Comparison of ENCODE assay signal across 9 cellular contexts in genomic region chr1:207753611-207754010, GRCh38. TPM values are rescaled to one million over a fixed set of nuclear protein-coding genes. Genes with fewer than 3 reads are reported as not detected.
DNase-seq lines count a peak whose midpoint lies in the region; ATAC-seq, FAIRE-seq and TF ChIP-seq lines count a peak whose summit lies in the region.
"Had no signal": no experiment of that assay in that cellular context is flagged by ENCODE, and none has a peak within 500 bp of the region (broad histone marks: within the 10 kb centered on the region; RNA-seq: fewer than 3 reads in every experiment).

No MANE protein-coding gene starts in this region.

- H3K4me3 Mint-ChIP-seq in activated naive CD4-positive, alpha-beta T cell treated with anti-CD3 and anti-CD28 coated beads for 36 hours, result peak overlapping the region; percentile 92
- peak overlapping the region; percentile 99 for H3K4me3 Mint-ChIP-seq in activated naive CD8-positive, alpha-beta T cell

- H3K79me2 ChIP-seq in keratinocyte (ENCODE audit: control insufficient read depth, insufficient read depth, low read length), result peaks cover 64% of the 10 kb centered on the region

- no peaks in the 10 kb centered on the region for H3K27me3 Mint-ChIP-seq in activated naive CD4-positive, alpha-beta T cell treated with anti-CD3 and anti-CD28 coated beads for 36 hours (ENCODE audit: low read depth)
- no peaks in the 10 kb centered on the region for H3K27me3 Mint-ChIP-seq in activated naive CD8-positive, alpha-beta T cell

- CTCF ChIA-PET in activated naive CD4-positive, alpha-beta T cell treated with anti-CD3 and anti-CD28 coated beads for 36 hours (lab: Charles Lee), result interaction anchor here (0.8 to 1.8 kb wide), 3 partner anchors 32 to 44 kb away, joined by 6 to 7 read pairs (median 6); no protein-coding TSS in a partner anchor

- H3K9me3 ChIP-seq in keratinocyte (ENCODE audit: control insufficient read depth, low read depth, low read length), result no peaks in the 10 kb centered on the region
- H3K9me3 ChIP-seq in tibial artery, result no peaks in the 10 kb centered on the region

- no peak overlapping the region for H2AFZ ChIP-seq in keratinocyte (ENCODE audit: control insufficient read depth, low read length)

- intact Hi-C loops in activated naive CD4-positive, alpha-beta T cell treated with anti-CD3 and anti-CD28 coated beads for 36 hours (cut with micrococcal nuclease), result loop anchor here (2.0 to 10.0 kb wide), 6 partner anchors 119 to 1179 kb away; partner anchors contain the start of genes CD55, CR1 and YOD1
- intact Hi-C loops in tibial artery (cut with DNase I; ENCODE audit: low total_unique reads), result loop anchor here (5.0 kb wide), 1 partner anchor 59 kb away; no protein-coding TSS in a partner anchor

- dilution Hi-C loops in keratinocyte (cut with MboI; ENCODE audit: extremely low pct_ligation_motif_present, low sequenced_read_pairs), result no loop called here

- H3K27ac ChIP-seq in keratinocyte (ENCODE audit: control insufficient read depth, insufficient read depth, low read length) (no peak overlapping the region), tibial artery (no peak overlapping the region)

- H3K36me3 ChIP-seq in keratinocyte (ENCODE audit: control insufficient read depth in 2 of 2, extremely low read depth in 1 of 2, insufficient read depth in 2 of 2, low read length in 2 of 2) (peaks cover 0 to 7% of the 10 kb centered on the region in 2 experiments), tibial artery (peaks cover 11 to 15% (median 14%) of the 10 kb centered on the region in 3 donors)

- no peak for FAIRE-seq in keratinocyte (lab: Jason Lieb, UNC)

- H3K9ac ChIP-seq in keratinocyte (ENCODE audit: control insufficient read depth, extremely low read depth, insufficient read depth, low read length), result peak overlapping the region; percentile 93

- peaks cover 41% of the 10 kb centered on the region for H3K4me1 ChIP-seq in keratinocyte (ENCODE audit: control insufficient read depth, extremely low read depth, insufficient read depth, low read length)
- H3K4me1 ChIP-seq in tibial artery, result peaks cover 0 to 52% (median 37%) of the 10 kb centered on the region in 4 donors

- H3K4me3 ChIP-seq in keratinocyte (ENCODE audit: control insufficient read depth in 2 of 3, extremely low read depth in 1 of 3, insufficient read depth in 2 of 3, low read depth in 1 of 3, low read length in 3 of 3) (peak overlapping the region; percentile 90 to 99 (median 94)), tibial artery (peak overlapping the region; percentile 83 to 88)

- no peaks in the 10 kb centered on the region for H3K9me3 Mint-ChIP-seq in activated naive CD4-positive, alpha-beta T cell treated with anti-CD3 and anti-CD28 coated beads for 36 hours
- no peaks in the 10 kb centered on the region for H3K9me3 Mint-ChIP-seq in activated naive CD4-positive, alpha-beta T cell treated with anti-CD3 and anti-CD28 coated beads, Interleukin-2, amount 50 U/mL, for 72 hours
- H3K9me3 Mint-ChIP-seq in activated naive CD8-positive, alpha-beta T cell (ENCODE audit: low read depth), result no peaks in the 10 kb centered on the region

- H4K20me1 ChIP-seq in keratinocyte (ENCODE audit: control insufficient read depth, extremely low read depth, insufficient read depth, low read length), result peaks cover 9% of the 10 kb centered on the region

- no peak for ATAC-seq in activated naive CD4-positive, alpha-beta T cell treated with anti-CD3 and anti-CD28 coated beads, Interleukin-2, amount 50 U/mL, for 72 hours

- peak overlapping the region; percentile 95 for H3K4me2 ChIP-seq in keratinocyte (ENCODE audit: control insufficient read depth, extremely low read depth, insufficient read depth, low read depth, low read length)

- peaks cover 30% of the 10 kb centered on the region for H3K36me3 Mint-ChIP-seq in activated naive CD4-positive, alpha-beta T cell treated with anti-CD3 and anti-CD28 coated beads for 36 hours (ENCODE audit: low read depth)
- H3K36me3 Mint-ChIP-seq in activated naive CD4-positive, alpha-beta T cell treated with anti-CD3 and anti-CD28 coated beads, Interleukin-2, amount 50 U/mL, for 72 hours, result peaks cover 17 to 18% of the 10 kb centered on the region in 2 donors
- H3K36me3 Mint-ChIP-seq in activated naive CD8-positive, alpha-beta T cell, result no peaks in the 10 kb centered on the region

- H3K27ac Mint-ChIP-seq in activated naive CD4-positive, alpha-beta T cell treated with anti-CD3 and anti-CD28 coated beads for 36 hours, result no peak overlapping the region
- no peak overlapping the region for H3K27ac Mint-ChIP-seq in activated naive CD4-positive, alpha-beta T cell treated with anti-CD3 and anti-CD28 coated beads, Interleukin-2, amount 50 U/mL, for 72 hours
- peak overlapping the region; percentile 30 for H3K27ac Mint-ChIP-seq in activated naive CD8-positive, alpha-beta T cell

- no peak for DNase-seq in activated naive CD4-positive, alpha-beta T cell treated with anti-CD3 and anti-CD28 coated beads for 36 hours
- DNase-seq in activated naive CD4-positive, alpha-beta T cell treated with anti-CD3 and anti-CD28 coated beads, Interleukin-2, amount 50 U/mL, for 72 hours (ENCODE audit: low spot score in 2 of 2), result no peak
- DNase-seq in keratinocyte (ENCODE audit: low read depth, low spot score) (no peak), tibial artery (no peak), DMS 273 treated with DMSO at 0.1 percent for 48 hours (lab: John Stamatoyannopoulos, UW) (no peak), AG08396 (ENCODE audit: low spot score) (no peak)
- DNase-seq in stimulated activated naive CD4-positive, alpha-beta T cell (lab: John Stamatoyannopoulos, UW), result no peak
- DNase-seq: activated CD4-positive, CD25-positive, alpha-beta regulatory T cell had no signal

- no peak for TF ChIP-seq CTCF in keratinocyte (optimal IDR thresholded peaks at IDR 0.05 in 1 of 3, IDR thresholded peaks at IDR 0.05 in 1 of 3, conservative IDR thresholded peaks at IDR 0.05 in 1 of 3; ENCODE audit: extremely low read depth in 1 of 3, insufficient read depth in 2 of 3, low read length in 3 of 3)
- TF ChIP-seq CTCF in tibial artery (IDR thresholded peaks at IDR 0.05), result no peak

- no peaks in the 10 kb centered on the region for H3K27me3 ChIP-seq in keratinocyte (ENCODE audit: control insufficient read depth, extremely low read depth, insufficient read depth, low read length)
- H3K27me3 ChIP-seq in tibial artery, result no peaks in the 10 kb centered on the region

- no peaks in the 10 kb centered on the region for H3K9me1 ChIP-seq in keratinocyte (ENCODE audit: control insufficient read depth, extremely low read depth, insufficient read depth, low read length)

- peaks cover 67% of the 10 kb centered on the region for H3K4me1 Mint-ChIP-seq in activated naive CD4-positive, alpha-beta T cell treated with anti-CD3 and anti-CD28 coated beads for 36 hours (ENCODE audit: low read depth)
- peaks cover 74% of the 10 kb centered on the region for H3K4me1 Mint-ChIP-seq in activated naive CD8-positive, alpha-beta T cell (ENCODE audit: low read depth)

RNA-seq across cellular contexts. Expression of gene CD46, which starts 1.8 kb away (rescaled TPM):
- total RNA-seq in activated naive CD4-positive, alpha-beta T cell treated with anti-CD3 and anti-CD28 coated beads for 36 hours, result 10 to 100 TPM; 91.0 to 93.4 TPM
- 10 to 100 TPM; 77.5 to 92.0 TPM for total RNA-seq in activated naive CD4-positive, alpha-beta T cell treated with anti-CD3 and anti-CD28 coated beads, Interleukin-2, amount 50 U/mL, for 72 hours
- polyA plus RNA-seq in keratinocyte, result 121 to 298 TPM (median 215 TPM) in 3 replicates
- 29.9 TPM for polyA plus RNA-seq in keratinocyte (2011; ENCODE audit: low read depth)
- 29.2 and 66.0 TPM in 2 replicates for polyA plus RNA-seq in keratinocyte (2011; cell fraction: cytosol; rRNA removed)
- polyA plus RNA-seq in keratinocyte (2011; cell fraction: nucleus; rRNA removed), result 343 and 455 TPM in 2 replicates
- polyA plus RNA-seq in keratinocyte (2012; ENCODE audit: low replicate concordance), result 76.8 and 89.3 TPM in 2 replicates
- 25.5 to 97.5 TPM (median 66.4 TPM) in 3 replicates for polyA minus RNA-seq in keratinocyte
- polyA minus RNA-seq in keratinocyte (2011; cell fraction: cytosol; rRNA and poly(A)+ RNA removed), result 54.7 TPM
- 159 and 277 TPM in 2 replicates for polyA minus RNA-seq in keratinocyte (2011; cell fraction: nucleus; rRNA and poly(A)+ RNA removed)
